ENCODE assay signal across 1 cellular context in the genomic region with DNA sequence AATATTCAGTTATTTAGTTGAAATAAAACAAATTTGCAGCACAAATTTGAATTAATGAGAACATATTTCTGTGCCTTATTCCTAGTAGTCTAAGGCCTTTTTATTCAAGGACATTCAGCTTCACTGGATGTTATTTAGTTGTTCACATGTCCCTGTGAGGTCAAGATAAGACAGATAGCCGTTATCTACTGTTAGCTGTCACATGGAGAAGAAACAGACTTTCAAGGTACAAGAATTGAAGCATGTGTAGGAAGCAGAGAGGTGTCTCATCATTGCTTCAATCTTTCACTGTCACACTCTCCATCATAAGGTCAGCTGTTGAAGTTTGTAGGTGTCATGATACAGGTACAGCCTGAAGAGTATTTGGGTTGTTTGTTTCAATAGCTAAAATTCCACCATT.
TF ChIP-seq lines count a peak whose summit lies in the region.

No MANE protein-coding gene starts in this region.

TF ChIP-seq in K562, 482 proteins besides CTCF, POLR2A, EP300 and RAD21 (continued from another document and continues in another):
- TF ChIP-seq, protein P1, sequence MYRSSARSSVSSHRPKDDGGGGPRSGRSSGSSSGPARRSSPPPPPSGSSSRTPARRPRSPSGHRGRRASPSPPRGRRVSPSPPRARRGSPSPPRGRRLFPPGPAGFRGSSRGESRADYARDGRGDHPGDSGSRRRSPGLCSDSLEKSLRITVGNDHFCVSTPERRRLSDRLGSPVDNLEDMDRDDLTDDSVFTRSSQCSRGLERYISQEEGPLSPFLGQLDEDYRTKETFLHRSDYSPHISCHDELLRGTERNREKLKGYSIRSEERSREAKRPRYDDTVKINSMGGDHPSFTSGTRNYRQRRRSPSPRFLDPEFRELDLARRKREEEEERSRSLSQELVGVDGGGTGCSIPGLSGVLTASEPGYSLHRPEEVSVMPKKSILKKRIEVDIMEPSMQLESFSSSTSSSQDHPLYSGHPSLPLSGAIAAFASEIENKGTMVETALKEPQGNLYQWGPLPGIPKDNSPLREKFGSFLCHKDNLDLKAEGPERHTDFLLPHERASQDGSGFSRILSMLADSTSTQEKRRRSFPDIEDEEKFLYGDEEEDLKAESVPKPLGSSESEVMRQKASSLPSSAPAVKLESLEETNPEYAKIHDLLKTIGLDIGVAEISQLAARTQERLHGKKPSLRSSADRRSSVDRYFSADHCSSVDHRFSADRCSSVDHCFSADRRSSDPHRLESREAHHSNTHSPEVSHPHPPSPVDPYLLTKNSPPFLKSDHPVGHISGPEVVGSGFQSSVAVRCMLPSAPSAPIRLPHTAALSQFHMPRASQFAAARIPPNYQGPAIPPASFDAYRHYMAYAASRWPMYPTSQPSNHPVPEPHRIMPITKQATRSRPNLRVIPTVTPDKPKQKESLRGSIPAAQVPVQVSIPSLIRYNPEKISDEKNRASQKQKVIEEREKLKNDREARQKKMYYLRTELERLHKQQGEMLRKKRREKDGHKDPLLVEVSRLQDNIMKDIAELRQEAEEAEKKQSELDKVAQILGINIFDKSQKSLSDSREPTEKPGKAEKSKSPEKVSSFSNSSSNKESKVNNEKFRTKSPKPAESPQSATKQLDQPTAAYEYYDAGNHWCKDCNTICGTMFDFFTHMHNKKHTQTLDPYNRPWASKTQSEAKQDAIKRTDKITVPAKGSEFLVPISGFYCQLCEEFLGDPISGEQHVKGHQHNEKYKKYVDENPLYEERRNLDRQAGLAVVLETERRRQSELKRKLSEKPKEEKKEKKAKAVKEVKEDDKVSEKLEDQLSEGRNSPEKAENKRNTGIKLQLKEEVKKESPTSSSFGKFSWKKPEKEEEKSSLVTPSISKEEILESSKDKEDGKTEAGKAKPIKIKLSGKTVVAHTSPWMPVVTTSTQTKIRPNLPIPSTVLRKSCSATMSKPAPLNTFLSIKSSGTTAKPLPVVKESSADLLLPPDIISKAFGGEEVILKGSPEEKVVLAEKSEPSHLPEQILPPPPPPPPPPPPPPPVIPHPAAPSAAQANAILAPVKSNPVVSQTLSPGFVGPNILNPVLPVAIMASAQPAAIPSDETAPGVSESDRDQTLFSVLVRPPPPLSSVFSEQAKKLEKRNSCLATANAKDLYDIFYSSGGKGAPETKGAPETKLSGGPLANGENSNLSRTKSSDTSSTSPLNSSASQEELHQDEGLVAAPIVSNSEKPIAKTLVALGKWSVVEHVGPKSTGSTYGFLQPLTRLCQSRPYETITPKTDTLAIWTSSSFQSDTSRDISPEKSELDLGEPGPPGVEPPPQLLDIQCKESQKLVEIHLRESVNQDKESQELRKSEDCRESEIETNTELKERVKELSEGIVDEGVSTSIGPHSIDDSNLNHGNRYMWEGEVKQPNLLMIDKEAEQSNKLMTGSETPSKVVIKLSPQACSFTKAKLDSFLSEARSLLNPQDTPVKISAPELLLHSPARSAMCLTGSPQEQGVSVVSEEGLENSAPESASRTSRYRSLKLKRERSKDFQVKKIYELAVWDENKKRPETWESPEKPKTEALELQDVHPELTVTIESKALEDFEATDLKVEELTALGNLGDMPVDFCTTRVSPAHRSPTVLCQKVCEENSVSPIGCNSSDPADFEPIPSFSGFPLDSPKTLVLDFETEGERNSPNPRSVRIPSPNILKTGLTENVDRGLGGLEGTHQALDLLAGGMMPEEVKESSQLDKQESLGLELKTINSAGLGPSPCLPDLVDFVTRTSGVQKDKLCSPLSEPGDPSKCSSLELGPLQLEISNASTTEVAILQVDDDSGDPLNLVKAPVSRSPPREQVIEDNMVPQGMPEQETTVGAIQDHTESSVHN (IDR thresholded peaks at IDR 0.05; ENCODE audit: borderline replicate concordance in 1 of 2, low read depth in 1 of 2) = no peak
- TF ChIP-seq, protein P2, sequence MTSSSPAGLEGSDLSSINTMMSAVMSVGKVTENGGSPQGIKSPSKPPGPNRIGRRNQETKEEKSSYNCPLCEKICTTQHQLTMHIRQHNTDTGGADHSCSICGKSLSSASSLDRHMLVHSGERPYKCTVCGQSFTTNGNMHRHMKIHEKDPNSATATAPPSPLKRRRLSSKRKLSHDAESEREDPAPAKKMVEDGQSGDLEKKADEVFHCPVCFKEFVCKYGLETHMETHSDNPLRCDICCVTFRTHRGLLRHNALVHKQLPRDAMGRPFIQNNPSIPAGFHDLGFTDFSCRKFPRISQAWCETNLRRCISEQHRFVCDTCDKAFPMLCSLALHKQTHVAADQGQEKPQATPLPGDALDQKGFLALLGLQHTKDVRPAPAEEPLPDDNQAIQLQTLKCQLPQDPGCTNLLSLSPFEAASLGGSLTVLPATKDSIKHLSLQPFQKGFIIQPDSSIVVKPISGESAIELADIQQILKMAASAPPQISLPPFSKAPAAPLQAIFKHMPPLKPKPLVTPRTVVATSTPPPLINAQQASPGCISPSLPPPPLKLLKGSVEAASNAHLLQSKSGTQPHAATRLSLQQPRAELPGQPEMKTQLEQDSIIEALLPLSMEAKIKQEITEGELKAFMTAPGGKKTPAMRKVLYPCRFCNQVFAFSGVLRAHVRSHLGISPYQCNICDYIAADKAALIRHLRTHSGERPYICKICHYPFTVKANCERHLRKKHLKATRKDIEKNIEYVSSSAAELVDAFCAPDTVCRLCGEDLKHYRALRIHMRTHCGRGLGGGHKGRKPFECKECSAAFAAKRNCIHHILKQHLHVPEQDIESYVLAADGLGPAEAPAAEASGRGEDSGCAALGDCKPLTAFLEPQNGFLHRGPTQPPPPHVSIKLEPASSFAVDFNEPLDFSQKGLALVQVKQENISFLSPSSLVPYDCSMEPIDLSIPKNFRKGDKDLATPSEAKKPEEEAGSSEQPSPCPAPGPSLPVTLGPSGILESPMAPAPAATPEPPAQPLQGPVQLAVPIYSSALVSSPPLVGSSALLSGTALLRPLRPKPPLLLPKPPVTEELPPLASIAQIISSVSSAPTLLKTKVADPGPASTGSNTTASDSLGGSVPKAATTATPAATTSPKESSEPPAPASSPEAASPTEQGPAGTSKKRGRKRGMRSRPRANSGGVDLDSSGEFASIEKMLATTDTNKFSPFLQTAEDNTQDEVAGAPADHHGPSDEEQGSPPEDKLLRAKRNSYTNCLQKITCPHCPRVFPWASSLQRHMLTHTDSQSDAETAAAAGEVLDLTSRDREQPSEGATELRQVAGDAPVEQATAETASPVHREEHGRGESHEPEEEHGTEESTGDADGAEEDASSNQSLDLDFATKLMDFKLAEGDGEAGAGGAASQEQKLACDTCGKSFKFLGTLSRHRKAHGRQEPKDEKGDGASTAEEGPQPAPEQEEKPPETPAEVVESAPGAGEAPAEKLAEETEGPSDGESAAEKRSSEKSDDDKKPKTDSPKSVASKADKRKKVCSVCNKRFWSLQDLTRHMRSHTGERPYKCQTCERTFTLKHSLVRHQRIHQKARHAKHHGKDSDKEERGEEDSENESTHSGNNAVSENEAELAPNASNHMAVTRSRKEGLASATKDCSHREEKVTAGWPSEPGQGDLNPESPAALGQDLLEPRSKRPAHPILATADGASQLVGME (CRISPR knock-in tag; IDR thresholded peaks at IDR 0.05) = no peak
- no peak for TF ChIP-seq YY1 (IDR thresholded peaks at IDR 0.05; ENCODE audit: borderline replicate concordance in 1 of 3, control insufficient read depth in 1 of 3, extremely low read depth in 1 of 3, insufficient read depth in 3 of 3, insufficient read length in 1 of 3, insufficient replicate concordance in 2 of 3, low read depth in 1 of 3, low read length in 2 of 3)
- no peak for TF ChIP-seq EGR1 (conservative IDR thresholded peaks at IDR 0.05)
- TF ChIP-seq, protein P3, sequence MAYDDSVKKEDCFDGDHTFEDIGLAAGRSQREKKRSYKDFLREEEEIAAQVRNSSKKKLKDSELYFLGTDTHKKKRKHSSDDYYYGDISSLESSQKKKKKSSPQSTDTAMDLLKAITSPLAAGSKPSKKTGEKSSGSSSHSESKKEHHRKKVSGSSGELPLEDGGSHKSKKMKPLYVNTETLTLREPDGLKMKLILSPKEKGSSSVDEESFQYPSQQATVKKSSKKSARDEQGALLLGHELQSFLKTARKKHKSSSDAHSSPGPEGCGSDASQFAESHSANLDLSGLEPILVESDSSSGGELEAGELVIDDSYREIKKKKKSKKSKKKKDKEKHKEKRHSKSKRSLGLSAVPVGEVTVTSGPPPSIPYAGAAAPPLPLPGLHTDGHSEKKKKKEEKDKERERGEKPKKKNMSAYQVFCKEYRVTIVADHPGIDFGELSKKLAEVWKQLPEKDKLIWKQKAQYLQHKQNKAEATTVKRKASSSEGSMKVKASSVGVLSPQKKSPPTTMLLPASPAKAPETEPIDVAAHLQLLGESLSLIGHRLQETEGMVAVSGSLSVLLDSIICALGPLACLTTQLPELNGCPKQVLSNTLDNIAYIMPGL (CRISPR knock-in tag; IDR thresholded peaks at IDR 0.05) = no peak
- TF ChIP-seq STAG1 (CRISPR knock-in tag; IDR thresholded peaks at IDR 0.05; ENCODE audit: borderline replicate concordance) = no peak
- no peak for TF ChIP-seq MTA2 (IDR thresholded peaks at IDR 0.05; ENCODE audit: low read depth)
- TF ChIP-seq, protein P4, sequence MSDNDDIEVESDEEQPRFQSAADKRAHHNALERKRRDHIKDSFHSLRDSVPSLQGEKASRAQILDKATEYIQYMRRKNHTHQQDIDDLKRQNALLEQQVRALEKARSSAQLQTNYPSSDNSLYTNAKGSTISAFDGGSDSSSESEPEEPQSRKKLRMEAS (CRISPR knock-in tag; IDR thresholded peaks at IDR 0.05) = no peak
- no peak for TF ChIP-seq ZNF12 (CRISPR knock-in tag; IDR thresholded peaks at IDR 0.05)
- no peak for TF ChIP-seq SAFB2 (IDR thresholded peaks at IDR 0.05; ENCODE audit: borderline replicate concordance, low read depth, low read length, severe bottlenecking)
- no peak for TF ChIP-seq KLF13 (tag; IDR thresholded peaks at IDR 0.05; ENCODE audit: borderline replicate concordance, low read depth)
- TF ChIP-seq RBM25 (IDR thresholded peaks at IDR 0.05; ENCODE audit: low read depth, low read length, severe bottlenecking) = no peak
- TF ChIP-seq NFE2L1 (tag; IDR thresholded peaks at IDR 0.05; ENCODE audit: borderline replicate concordance, low read depth) = no peak
- TF ChIP-seq RCOR1 (IDR thresholded peaks at IDR 0.05; ENCODE audit: borderline replicate concordance in 1 of 2, low read depth in 2 of 2, low read length in 2 of 2) = peak in 1 of 2 experiments; percentile 23; a peak in 1 of 4 replicates
- no peak for TF ChIP-seq HNRNPH1 (optimal IDR thresholded peaks at IDR 0.05; ENCODE audit: low read depth, low read length)
- no peak for TF ChIP-seq HNRNPL (IDR thresholded peaks at IDR 0.05; ENCODE audit: low read depth, low read length)
- TF ChIP-seq CXXC5 (CRISPR knock-in tag; IDR thresholded peaks at IDR 0.05) = no peak
- TF ChIP-seq GABPB1 (CRISPR knock-in tag; IDR thresholded peaks at IDR 0.05) = no peak
- TF ChIP-seq ZNF140 (CRISPR knock-in tag; IDR thresholded peaks at IDR 0.05) = no peak
- TF ChIP-seq HDAC6 (IDR thresholded peaks at IDR 0.05; ENCODE audit: low read depth, low read length) = no peak
- TF ChIP-seq, protein P5, sequence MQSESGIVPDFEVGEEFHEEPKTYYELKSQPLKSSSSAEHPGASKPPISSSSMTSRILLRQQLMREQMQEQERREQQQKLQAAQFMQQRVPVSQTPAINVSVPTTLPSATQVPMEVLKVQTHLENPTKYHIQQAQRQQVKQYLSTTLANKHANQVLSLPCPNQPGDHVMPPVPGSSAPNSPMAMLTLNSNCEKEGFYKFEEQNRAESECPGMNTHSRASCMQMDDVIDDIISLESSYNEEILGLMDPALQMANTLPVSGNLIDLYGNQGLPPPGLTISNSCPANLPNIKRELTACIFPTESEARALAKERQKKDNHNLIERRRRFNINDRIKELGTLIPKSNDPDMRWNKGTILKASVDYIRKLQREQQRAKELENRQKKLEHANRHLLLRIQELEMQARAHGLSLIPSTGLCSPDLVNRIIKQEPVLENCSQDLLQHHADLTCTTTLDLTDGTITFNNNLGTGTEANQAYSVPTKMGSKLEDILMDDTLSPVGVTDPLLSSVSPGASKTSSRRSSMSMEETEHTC (IDR thresholded peaks at IDR 0.05) = no peak
- TF ChIP-seq SIN3A (IDR thresholded peaks at IDR 0.05; ENCODE audit: borderline replicate concordance in 2 of 2, control insufficient read depth in 1 of 2, low read depth in 2 of 2, low read length in 2 of 2) = no peak
- TF ChIP-seq MEIS2 (IDR thresholded peaks at IDR 0.05; ENCODE audit: partially characterized antibody) = peak; percentile 85
- peak; percentile 22; the same call in 1 of the 2 replicates for TF ChIP-seq L3MBTL2 (IDR thresholded peaks at IDR 0.05)
- TF ChIP-seq, protein P6, sequence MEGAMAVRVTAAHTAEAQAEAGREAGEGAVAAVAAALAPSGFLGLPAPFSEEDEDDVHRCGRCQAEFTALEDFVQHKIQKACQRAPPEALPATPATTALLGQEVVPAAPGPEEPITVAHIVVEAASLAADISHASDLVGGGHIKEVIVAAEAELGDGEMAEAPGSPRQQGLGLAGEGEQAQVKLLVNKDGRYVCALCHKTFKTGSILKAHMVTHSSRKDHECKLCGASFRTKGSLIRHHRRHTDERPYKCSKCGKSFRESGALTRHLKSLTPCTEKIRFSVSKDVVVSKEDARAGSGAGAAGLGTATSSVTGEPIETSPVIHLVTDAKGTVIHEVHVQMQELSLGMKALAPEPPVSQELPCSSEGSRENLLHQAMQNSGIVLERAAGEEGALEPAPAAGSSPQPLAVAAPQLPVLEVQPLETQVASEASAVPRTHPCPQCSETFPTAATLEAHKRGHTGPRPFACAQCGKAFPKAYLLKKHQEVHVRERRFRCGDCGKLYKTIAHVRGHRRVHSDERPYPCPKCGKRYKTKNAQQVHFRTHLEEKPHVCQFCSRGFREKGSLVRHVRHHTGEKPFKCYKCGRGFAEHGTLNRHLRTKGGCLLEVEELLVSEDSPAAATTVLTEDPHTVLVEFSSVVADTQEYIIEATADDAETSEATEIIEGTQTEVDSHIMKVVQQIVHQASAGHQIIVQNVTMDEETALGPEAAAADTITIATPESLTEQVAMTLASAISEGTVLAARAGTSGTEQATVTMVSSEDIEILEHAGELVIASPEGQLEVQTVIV (CRISPR knock-in tag; IDR thresholded peaks at IDR 0.05; ENCODE audit: borderline replicate concordance) = no peak
- TF ChIP-seq SOX6 (IDR thresholded peaks at IDR 0.05) = 0 out of 2 replicates have a peak, but pooled peaks have one; percentile 21
- no peak for TF ChIP-seq MCM2 (IDR thresholded peaks at IDR 0.05; ENCODE audit: low read depth)
- no peak for TF ChIP-seq PML (IDR thresholded peaks at IDR 0.05; ENCODE audit: low read length)
- TF ChIP-seq, protein P7, sequence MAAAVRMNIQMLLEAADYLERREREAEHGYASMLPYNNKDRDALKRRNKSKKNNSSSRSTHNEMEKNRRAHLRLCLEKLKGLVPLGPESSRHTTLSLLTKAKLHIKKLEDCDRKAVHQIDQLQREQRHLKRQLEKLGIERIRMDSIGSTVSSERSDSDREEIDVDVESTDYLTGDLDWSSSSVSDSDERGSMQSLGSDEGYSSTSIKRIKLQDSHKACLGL (CRISPR knock-in tag; IDR thresholded peaks at IDR 0.05; ENCODE audit: borderline replicate concordance, poor library complexity, severe bottlenecking) = no peak
- TF ChIP-seq WHSC1 (IDR thresholded peaks at IDR 0.05; ENCODE audit: low read length) = no peak
- TF ChIP-seq, protein P8, sequence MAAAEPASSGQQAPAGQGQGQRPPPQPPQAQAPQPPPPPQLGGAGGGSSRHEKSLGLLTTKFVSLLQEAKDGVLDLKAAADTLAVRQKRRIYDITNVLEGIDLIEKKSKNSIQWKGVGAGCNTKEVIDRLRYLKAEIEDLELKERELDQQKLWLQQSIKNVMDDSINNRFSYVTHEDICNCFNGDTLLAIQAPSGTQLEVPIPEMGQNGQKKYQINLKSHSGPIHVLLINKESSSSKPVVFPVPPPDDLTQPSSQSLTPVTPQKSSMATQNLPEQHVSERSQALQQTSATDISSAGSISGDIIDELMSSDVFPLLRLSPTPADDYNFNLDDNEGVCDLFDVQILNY (CRISPR knock-in tag; IDR thresholded peaks at IDR 0.05) = no peak
- no peak for TF ChIP-seq RBM14 (IDR thresholded peaks at IDR 0.05; ENCODE audit: borderline replicate concordance, insufficient read depth, low read depth, low read length)
- TF ChIP-seq ETV5 (CRISPR knock-in tag; IDR thresholded peaks at IDR 0.05; ENCODE audit: low read depth) = no peak
- TF ChIP-seq CBX1 (IDR thresholded peaks at IDR 0.05; ENCODE audit: low read depth) = no peak
- peak; percentile 64; the same call in 1 of the 2 replicates for TF ChIP-seq TEAD4 (IDR thresholded peaks at IDR 0.05; ENCODE audit: low read length)
- no peak for TF ChIP-seq TEAD4 (CRISPR knock-in tag; IDR thresholded peaks at IDR 0.05; ENCODE audit: borderline replicate concordance)
